Comparison of ENCODE assay signal across 16 cellular contexts in the genomic region with DNA sequence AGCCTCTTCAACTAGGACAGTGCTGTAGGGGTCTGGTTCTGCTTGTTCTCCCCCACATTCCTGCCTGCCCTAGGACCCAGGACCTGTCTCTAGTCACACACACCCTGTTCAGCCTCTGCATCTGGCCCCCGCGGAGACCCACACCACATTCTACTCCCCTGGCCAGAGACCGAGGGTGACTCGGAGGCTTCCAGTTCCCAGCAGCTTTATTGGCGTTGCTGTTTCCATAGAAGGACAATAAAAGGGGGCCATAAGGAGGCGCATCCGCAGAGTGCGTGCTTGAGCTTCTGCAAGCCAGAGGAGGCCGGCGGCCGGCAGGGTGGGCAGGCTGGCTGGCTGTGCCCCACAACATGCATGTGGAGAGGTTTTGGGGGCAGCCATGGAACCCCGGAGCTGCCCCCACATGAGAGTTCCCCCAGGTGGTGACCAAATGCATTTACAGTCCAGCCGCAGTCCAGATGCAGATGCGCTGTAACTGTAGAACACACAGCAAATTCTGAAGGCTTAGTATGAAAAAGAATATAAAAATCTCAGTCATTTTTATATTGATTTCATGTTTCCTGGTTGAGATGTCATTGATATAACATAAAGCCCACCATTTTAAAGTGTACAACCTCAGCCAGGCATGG. TPM values are rescaled to one million over a fixed set of nuclear protein-coding genes. Genes with fewer than 3 reads are reported as not detected.
A peak's percentile ranks its signal among the peaks of the same experiment; 100 is the strongest.
DNase-seq lines count a peak whose midpoint lies in the region; ATAC-seq and TF ChIP-seq lines count a peak whose summit lies in the region.
"Had no signal": no experiment of that assay in that cellular context is flagged by ENCODE, and none has a peak within 500 bp of the region (broad histone marks: within the 10 kb centered on the region; RNA-seq: fewer than 3 reads in every experiment).

No MANE protein-coding gene starts in this region.

- H3K27me3 ChIP-seq in GM06990 (replicated peaks; ENCODE audit: control insufficient read depth, insufficient read depth, low read length) (no peaks in the 10 kb centered on the region; the same call in 1 of the 2 replicates), iPS-20b (ENCODE audit: insufficient read depth, low read length) (no peaks in the 10 kb centered on the region), neural progenitor cell (no peaks in the 10 kb centered on the region)

- H3K27me3 Mint-ChIP-seq in neural progenitor cell (ENCODE audit: insufficient read depth, low read depth): peaks cover 15% of the 10 kb centered on the region
- H3K27me3 Mint-ChIP-seq: CD4-positive, CD25-positive, alpha-beta regulatory T cell had no signal

- H3K9me3 Mint-ChIP-seq in neural progenitor cell: peaks cover 13% of the 10 kb centered on the region

- DNase-seq in GM06990 (ENCODE audit: extremely low read depth, insufficient read length) (no peak), HFF-Myc (ENCODE audit: extremely low read depth, low read depth) (no peak), neural progenitor cell (ENCODE audit: low spot score) (no peak), HuH-7 (ENCODE audit: low spot score) (no peak), MV-4-11 (lab: John Stamatoyannopoulos, UW) (no peak), NCI-H2171 (lab: John Stamatoyannopoulos, UW) (no peak)
- DNase-seq: CD4-positive, CD25-positive, alpha-beta regulatory T cell; MM.1S; NCI-H1105 treated with DMSO at 0.1 percent for 48 hours; NCI-H1694 treated with DMSO at 0.1 percent for 48 hours; NCI-H446; NCI-H748 treated with DMSO at 0.1 percent for 48 hours; OCI-M1 had no signal

- no peak overlapping the region for H2AFZ ChIP-seq in neural progenitor cell (replicated peaks)

- ATAC-seq in HG03460 (IDR thresholded peaks at IDR 0.05; ENCODE audit: unreplicated experiment): no peak

- peaks cover 11% of the 10 kb centered on the region for H4K20me1 ChIP-seq in neural progenitor cell (ENCODE audit: low read depth)

- H3K9me3 ChIP-seq in iPS-20b (ENCODE audit: insufficient read depth, low read depth, low read length): no peaks in the 10 kb centered on the region
- no peaks in the 10 kb centered on the region for H3K9me3 ChIP-seq in neural progenitor cell (ENCODE audit: low read depth)

- H3K4me1 ChIP-seq in iPS-20b (ENCODE audit: insufficient read depth, low read length) (peaks cover 19% of the 10 kb centered on the region), neural progenitor cell (peaks cover 2% of the 10 kb centered on the region)

- H3K4me3 ChIP-seq in GM06990 (replicated peaks; ENCODE audit: low read depth, low read length): no peak overlapping the region
- H3K4me3 ChIP-seq in HFF-Myc (replicated peaks; ENCODE audit: low read depth, low read length): no peak overlapping the region
- H3K4me3 ChIP-seq in iPS-20b (ENCODE audit: low read length): no peak overlapping the region
- no peak overlapping the region for H3K4me3 ChIP-seq in neural progenitor cell

- H3K4me2 ChIP-seq in neural progenitor cell: no peak overlapping the region

- H3K36me3 Mint-ChIP-seq in neural progenitor cell: peaks cover 31% of the 10 kb centered on the region

- peak; percentile 1 for TF ChIP-seq CTCF in GM06990 (IDR thresholded peaks at IDR 0.05; ENCODE audit: insufficient read depth, low read length, poor library complexity, severe bottlenecking)
- TF ChIP-seq CTCF in HFF-Myc (IDR thresholded peaks at IDR 0.05; ENCODE audit: low read depth, low read length, missing control alignments): peak; percentile 2
- TF ChIP-seq CTCF in neural progenitor cell (IDR thresholded peaks at IDR 0.05): peak; percentile 9

- peaks cover 40% of the 10 kb centered on the region for H3K4me1 Mint-ChIP-seq in neural progenitor cell

- H3K36me3 ChIP-seq in GM06990 (ENCODE audit: control insufficient read depth, insufficient read depth, low read length): no peaks in the 10 kb centered on the region
- peaks cover 17% of the 10 kb centered on the region; the same call in 1 of the 2 replicates for H3K36me3 ChIP-seq in iPS-20b (ENCODE audit: insufficient read depth, low read depth, low read length)
- H3K36me3 ChIP-seq in neural progenitor cell: peaks cover 14% of the 10 kb centered on the region

- H3K27ac Mint-ChIP-seq in neural progenitor cell: no peak overlapping the region

- H3K9ac ChIP-seq in iPS-20b (ENCODE audit: low read depth, low read length) (no peak overlapping the region), neural progenitor cell (no peak overlapping the region)

- peaks cover 5% of the 10 kb centered on the region for H3F3A ChIP-seq in neural progenitor cell (ENCODE audit: low read depth)

- no peak overlapping the region for H3K4me3 Mint-ChIP-seq in neural progenitor cell
- H3K4me3 Mint-ChIP-seq: CD4-positive, CD25-positive, alpha-beta regulatory T cell had no signal

- H3K27ac ChIP-seq in iPS-20b (ENCODE audit: low read length) (peak overlapping the region; percentile 11), neural progenitor cell (no peak overlapping the region)
- H3K27ac ChIP-seq: RWPE1 had no signal

- H3K79me2 ChIP-seq in neural progenitor cell (ENCODE audit: low read depth): no peaks in the 10 kb centered on the region

RNA-seq across cellular contexts. Expression of a gene that starts 52.4 kb away (rescaled TPM):
- total RNA-seq in neural progenitor cell (ENCODE audit: low replicate concordance): 40.2 and 41.0 TPM in 2 replicates
